22 cellular contexts compared by ENCODE assay signal in genomic region chr9:136341042-136341655, GRCh38. TPM values are rescaled to one million over a fixed set of nuclear protein-coding genes. Genes with fewer than 3 reads are reported as not detected.
DNase-seq lines count a peak whose midpoint lies in the region; ATAC-seq and TF ChIP-seq lines count a peak whose summit lies in the region.
"Had no signal": no experiment of that assay in that cellular context is flagged by ENCODE, and none has a peak within 500 bp of the region (broad histone marks: within the 10 kb centered on the region; RNA-seq: fewer than 3 reads in every experiment).

No MANE protein-coding gene starts in this region.

- in situ Hi-C loops in GM13976 (cut with MboI; ENCODE audit: low sequenced_read_pairs, unreplicated experiment) = no loop called here

- intact Hi-C loops in Right ventricle myocardium inferior (cut with DNase I) = no loop called here
- intact Hi-C loops in cardiac septum (cut with DNase I) = no loop called here
- intact Hi-C loops in left ventricle myocardium inferior (cut with micrococcal nuclease) = no loop called here

- H3K4me3 ChIP-seq in left ventricle myocardium inferior = peak overlapping the region; percentile 5

- peak; percentile 30 for ATAC-seq in Right ventricle myocardium inferior
- ATAC-seq: HCT116, SK-N-SH treated with all-trans-retinoic acid at 6 μM for 48 hours had no signal

- no peaks in the 10 kb centered on the region for H3K27me3 ChIP-seq in left ventricle myocardium inferior (ENCODE audit: low read depth)

- DNase-seq in Right ventricle myocardium inferior (ENCODE audit: missing footprints) = no peak
- no peak for DNase-seq in cardiac septum (ENCODE audit: low spot score)
- DNase-seq in left ventricle myocardium inferior = peak; percentile 74
- DNase-seq in medulla oblongata (ENCODE audit: extremely low spot score) = peak; percentile 38
- DNase-seq in islet precursor cell = no peak
- no peak for DNase-seq in SIG-M5 (lab: John Stamatoyannopoulos, UW)
- DNase-seq in GM13976 (ENCODE audit: low spot score) = no peak
- DNase-seq in AML-193 (lab: John Stamatoyannopoulos, UW) = no peak
- DNase-seq: CD4-positive, CD25-positive, alpha-beta regulatory T cell; COR-L47; DMS 273 treated with DMSO at 0.1 percent for 48 hours; GOT3; NCI-H1105; NCI-H1694 treated with DMSO at 0.1 percent for 48 hours; NCI-H510A; NCI-H748 treated with DMSO at 0.1 percent for 48 hours; NK-92 treated with Interleukin-12 subunit alpha and Interleukin-12 subunit beta, amount 100 ng/mL, for 24 hours; SHP77 treated with DMSO at 0.1 percent for 48 hours had no signal

- TF ChIP-seq CTCF in left ventricle myocardium inferior (IDR thresholded peaks at IDR 0.05; ENCODE audit: borderline replicate concordance) (no peak), GM13976 (IDR thresholded peaks at IDR 0.05; ENCODE audit: borderline replicate concordance, control extremely low read depth, extremely low read depth, insufficient read depth, missing control alignments) (no peak)

- H3K27ac ChIP-seq in left ventricle myocardium inferior (replicated peaks) = peak overlapping the region; percentile 96
- H3K27ac ChIP-seq: 22Rv1 had no signal

- H3K36me3 ChIP-seq in left ventricle myocardium inferior = peaks cover 28% of the 10 kb centered on the region

- no peaks in the 10 kb centered on the region for H3K9me3 ChIP-seq in left ventricle myocardium inferior (replicated peaks)

- peaks cover 67% of the 10 kb centered on the region for H3K4me1 ChIP-seq in left ventricle myocardium inferior

RNA-seq across cellular contexts. Expression of gene GPSM1, which starts 13.8 kb away (rescaled TPM):
- 48.6 TPM for total RNA-seq in Right ventricle myocardium inferior
- total RNA-seq in cardiac septum = 35.1 TPM
- total RNA-seq in left ventricle myocardium inferior = 69.0 TPM
- total RNA-seq: OCI-LY7 had no signal

RNA-seq across cellular contexts. Expression of gene DNLZ, which starts 22.4 kb away (rescaled TPM):
- total RNA-seq in Right ventricle myocardium inferior = 40.6 TPM
- total RNA-seq in cardiac septum = 34.1 TPM
- total RNA-seq in left ventricle myocardium inferior = 37.6 TPM

RNA-seq across cellular contexts. Expression of gene CARD9, which starts 32.3 kb away (rescaled TPM):
- total RNA-seq in Right ventricle myocardium inferior = 1.4 TPM
- 0.70 TPM for total RNA-seq in cardiac septum
- total RNA-seq in left ventricle myocardium inferior = 1.2 TPM

RNA-seq across cellular contexts. Expression of gene CCDC187, which starts 37.3 kb away (rescaled TPM):
- not detected for total RNA-seq in Right ventricle myocardium inferior
- 0.03 TPM for total RNA-seq in cardiac septum
- not detected for total RNA-seq in left ventricle myocardium inferior
- total RNA-seq: CD4-positive, CD25-positive, alpha-beta regulatory T cell; OCI-LY7 had no signal

RNA-seq across cellular contexts. Expression of gene SNAPC4, which starts 58.8 kb away (rescaled TPM):
- total RNA-seq in Right ventricle myocardium inferior (4.0 TPM), cardiac septum (3.9 TPM), left ventricle myocardium inferior (5.2 TPM)

Comparison
In these comparisons a context has a peak if more than half of its experiments do, and no peak if none do; other contexts are left out.
1. DNase-seq: peak in left ventricle myocardium inferior (single experiment) and medulla oblongata (single experiment); none in Right ventricle myocardium inferior (single experiment), cardiac septum (single experiment), islet precursor cell (single experiment), SIG-M5 (single experiment), GM13976 (single experiment) and AML-193 (0 of 2).